In genomic region chr22:46575915-46576555, GRCh38 we compare ENCODE assay signal across 8 cellular contexts. TPM values are rescaled to one million over a fixed set of nuclear protein-coding genes. Genes with fewer than 3 reads are reported as not detected.
A peak's percentile ranks its signal among the peaks of the same experiment; 100 is the strongest.
DNase-seq lines count a peak whose midpoint lies in the region; ATAC-seq, FAIRE-seq and TF ChIP-seq lines count a peak whose summit lies in the region.

No MANE protein-coding gene starts in this region.

- peak overlapping the region; percentile 88 for H3K27ac Mint-ChIP-seq in Caco-2 (ENCODE audit: unreplicated experiment)

- peak overlapping the region; percentile 72 for H3K4me3 ChIP-seq in Caco-2 (ENCODE audit: low read depth, low read length)
- peak overlapping the region; percentile 50 for H3K4me3 ChIP-seq in OCI-LY7 (ENCODE audit: low read depth, low read length, poor library complexity, severe bottlenecking)
- peak overlapping the region; percentile 28 for H3K4me3 ChIP-seq in epithelial cell of esophagus (ENCODE audit: low read length)
- H3K4me3 ChIP-seq in neutrophil (ENCODE audit: low read depth in 1 of 2, low read length in 1 of 2), result peak overlapping the region; percentile 64 to 66

- no peaks in the 10 kb centered on the region for H3K36me3 Mint-ChIP-seq in Caco-2 (ENCODE audit: insufficient read depth, unreplicated experiment)

- H3K9me3 ChIP-seq in Caco-2 (0 out of 2 replicates have a peak, but pooled peaks cover 4% of the 10 kb centered on the region), OCI-LY7 (ENCODE audit: low read length) (peaks cover 6% of the 10 kb centered on the region; the same call in 1 of the 2 replicates), neutrophil (peaks cover 6% of the 10 kb centered on the region)

- no peaks in the 10 kb centered on the region for H3K27me3 Mint-ChIP-seq in Caco-2 (ENCODE audit: insufficient read depth, unreplicated experiment)

- no peak for FAIRE-seq in H54 (lab: Jason Lieb, UNC)

- TF ChIP-seq CTCF in Caco-2 (IDR thresholded peaks at IDR 0.05; ENCODE audit: insufficient read depth in 1 of 2, low read depth in 1 of 2, low read length in 1 of 2, severe bottlenecking in 1 of 2, unreplicated experiment in 1 of 2) (no peak), OCI-LY7 (conservative IDR thresholded peaks at IDR 0.05; ENCODE audit: low read length) (no peak), epithelial cell of esophagus (IDR thresholded peaks at IDR 0.05; ENCODE audit: insufficient read depth, low read depth, low read length, missing control alignments) (no peak), neutrophil (IDR thresholded peaks at IDR 0.05) (no peak)

- BruUV-seq in Caco-2 (replicated peaks; lab: Mats Ljungman, UMichigan) (no TSS peak), OCI-LY7 (replicated peaks; lab: Mats Ljungman, UMichigan) (no TSS peak)

- no peak for TF ChIP-seq POLR2A in H54 (IDR thresholded peaks at IDR 0.05; ENCODE audit: low read depth, low read length)

- H3K4me1 ChIP-seq in Caco-2 (peaks cover 45% of the 10 kb centered on the region), OCI-LY7 (ENCODE audit: insufficient read depth, low read length, poor library complexity, severe bottlenecking) (peaks cover 22% of the 10 kb centered on the region), neutrophil (ENCODE audit: control insufficient read depth in 1 of 2, insufficient read depth in 1 of 2, low read depth in 1 of 2, low read length in 1 of 2) (peaks cover 42 to 51% of the 10 kb centered on the region in 2 experiments)

- CTCF ChIA-PET in Caco-2 (lab: Charles Lee) (interaction anchor here (2.1 kb wide), 1 partner anchor 13 kb away, joined by 13 read pairs; no protein-coding TSS in a partner anchor), OCI-LY7 (lab: Charles Lee; ENCODE audit: unreplicated experiment) (no interaction called here)

- no peaks in the 10 kb centered on the region for H3K9me2 ChIP-seq in OCI-LY7 (ENCODE audit: insufficient read depth, low read length)

- no peaks in the 10 kb centered on the region for H3K79me2 ChIP-seq in OCI-LY7 (ENCODE audit: insufficient read depth, low read depth, low read length)

- DNase-seq in Caco-2, result peak in 1 of 2 experiments; percentile 25
- DNase-seq in OCI-LY7 (ENCODE audit: low spot score), result no peak
- no peak for DNase-seq in epithelial cell of esophagus (ENCODE audit: low read depth)
- DNase-seq in H54 (ENCODE audit: insufficient read length, low spot score), result no peak
- no peak for DNase-seq in HK-2 (ENCODE audit: unreplicated experiment)
- DNase-seq in midbrain (lab: John Stamatoyannopoulos, UW), result no peak

- no peaks in the 10 kb centered on the region for H3K27me3 ChIP-seq in Caco-2 (replicated peaks; ENCODE audit: control insufficient read depth, insufficient read depth, low read length)
- peaks cover 7% of the 10 kb centered on the region for H3K27me3 ChIP-seq in neutrophil

- H3K36me3 ChIP-seq in Caco-2 (ENCODE audit: control insufficient read depth, insufficient read depth, low read length) (no peaks in the 10 kb centered on the region), OCI-LY7 (ENCODE audit: insufficient read depth, low read length) (no peaks in the 10 kb centered on the region), neutrophil (no peaks in the 10 kb centered on the region)

- H2AFZ ChIP-seq in OCI-LY7 (ENCODE audit: low read length), result 0 out of 2 replicates have a peak overlapping the region, but pooled peaks have one; percentile 9

- intact Hi-C loops in Caco-2 (cut with micrococcal nuclease; ENCODE audit: unreplicated experiment) (no loop called here), OCI-LY7 (cut with micrococcal nuclease; ENCODE audit: unreplicated experiment) (no loop called here)

- no peaks in the 10 kb centered on the region for H4K20me1 ChIP-seq in OCI-LY7 (ENCODE audit: insufficient read depth, low read length)

- H3K27ac ChIP-seq in OCI-LY7 (ENCODE audit: low read depth, low read length, poor library complexity, severe bottlenecking) (no peak overlapping the region), neutrophil (no peak overlapping the region)

- peak overlapping the region; percentile 62 for H3K4me2 ChIP-seq in OCI-LY7 (ENCODE audit: low read length)

- H3K4me1 Mint-ChIP-seq in Caco-2 (ENCODE audit: low read depth, unreplicated experiment), result peaks cover 26% of the 10 kb centered on the region

- peaks cover 10% of the 10 kb centered on the region for H3K9me3 Mint-ChIP-seq in Caco-2 (ENCODE audit: unreplicated experiment)

- peak overlapping the region; percentile 56 for H3K4me3 Mint-ChIP-seq in Caco-2 (ENCODE audit: unreplicated experiment)

- no peak for ATAC-seq in GM18519 (IDR thresholded peaks at IDR 0.05; ENCODE audit: low FRiP score, unreplicated experiment)

- POLR2A ChIA-PET in Caco-2 (lab: Charles Lee), result no interaction called here
- POLR2A ChIA-PET in OCI-LY7 (lab: Charles Lee), result no interaction called here

RNA-seq across cellular contexts. Expression of gene CELSR1, which starts 38.6 kb away (rescaled TPM):
- 29.5 and 33.2 TPM in 2 replicates for total RNA-seq in Caco-2 (2022)
- total RNA-seq in OCI-LY7 (2014; rRNA removed; shearing (Covaris generic)), result 3.9 and 5.2 TPM in 2 replicates
- total RNA-seq in OCI-LY7 (2022), result 3.7 and 4.9 TPM in 2 replicates

RNA-seq across cellular contexts. Expression of gene GRAMD4, which starts 44.2 kb away (rescaled TPM):
- total RNA-seq in Caco-2 (2022), result 20.8 and 23.4 TPM in 2 replicates
- 40.7 and 52.4 TPM in 2 replicates for total RNA-seq in OCI-LY7 (2014; rRNA removed; shearing (Covaris generic))
- 32.8 and 46.9 TPM in 2 replicates for total RNA-seq in OCI-LY7 (2022)
